ENCODE assay signal across 14 cellular contexts in the genomic region with DNA sequence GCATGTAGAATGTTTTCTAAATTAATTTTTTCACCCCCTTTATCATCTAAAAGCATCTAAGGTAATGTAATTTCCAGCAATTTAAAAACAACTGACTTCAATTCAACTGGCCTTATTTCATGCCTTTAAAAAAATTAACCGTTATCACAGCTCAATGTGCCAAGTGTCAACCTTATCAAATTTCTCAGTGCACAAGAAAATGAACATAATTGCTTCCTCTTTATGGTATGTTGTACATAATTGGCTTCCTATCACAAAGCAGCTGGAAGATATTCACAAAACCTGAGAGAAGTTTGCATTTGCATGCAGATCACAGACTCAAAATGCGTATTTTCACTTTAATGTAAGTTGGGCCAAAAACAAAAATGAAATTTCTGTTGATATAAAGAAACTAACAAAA.
"Had no signal": no experiment of that assay in that cellular context is flagged by ENCODE, and none has a peak within 500 bp of the region (broad histone marks: within the 10 kb centered on the region; RNA-seq: fewer than 3 reads in every experiment).

No MANE protein-coding gene starts in this region.

- DNase-seq: effector memory CD4-positive, alpha-beta T cell; heart left ventricle; hippocampal formation; kidney glomerular epithelial cell; mammary epithelial cell; naive thymus-derived CD4-positive, alpha-beta T cell; nephron progenitor cell; psoas muscle; retina; right lobe of liver; stimulated activated CD4-positive, alpha-beta T cell treated with anti-CD3 and anti-CD28 coated beads, Interleukin-4, amount 100 ng/mL, for 1 hour; stimulated activated CD8-positive, alpha-beta memory T cell treated with anti-CD3 and anti-CD28 coated beads, Interleukin-4, amount 100 ng/mL, for 48 hours; stimulated activated naive CD8-positive, alpha-beta T cell treated with anti-CD3 and anti-CD28 coated beads, Interleukin-15, Interleukin-2, amounts not matched to agents 100 U/mL and 50 U/mL, for 24 hours; thyroid gland had no signal
